ENCODE assay signal across 1 cellular context in the genomic region with DNA sequence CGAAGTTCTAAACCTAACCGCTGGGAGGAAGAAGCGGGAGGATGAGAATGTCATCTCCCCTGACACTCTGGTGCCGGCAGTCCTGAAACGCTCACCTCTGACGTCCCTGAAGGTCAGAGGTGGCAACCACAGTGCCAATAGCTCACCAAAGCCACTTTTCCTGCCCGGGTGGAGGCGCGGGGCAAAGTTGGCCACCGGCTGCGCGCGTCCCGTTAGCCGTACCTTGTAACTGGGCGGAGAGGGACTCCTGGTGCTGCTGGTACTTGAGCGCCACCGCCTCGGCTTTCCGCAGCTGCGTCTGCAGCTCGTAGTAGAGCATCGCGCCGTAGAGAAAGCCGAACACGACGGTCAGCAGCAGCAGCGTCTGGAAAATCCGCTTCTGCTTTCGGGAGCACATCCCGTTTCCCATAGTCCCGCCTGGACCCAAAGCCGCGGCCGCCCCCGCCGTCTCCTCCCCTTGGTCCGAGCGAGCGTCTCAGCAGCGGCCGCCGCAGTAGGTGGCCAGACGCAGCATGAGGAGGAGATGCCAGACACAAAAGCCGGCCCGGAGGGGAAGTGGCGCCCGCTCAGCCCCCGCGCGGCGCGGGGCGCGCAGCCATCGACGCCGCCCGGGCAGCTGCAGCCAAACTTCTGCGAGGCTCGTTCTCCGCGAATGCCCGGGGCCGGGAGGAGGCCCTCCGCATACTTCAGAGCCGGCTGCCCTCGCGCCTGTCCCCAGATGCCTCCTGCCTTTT.
A peak's percentile ranks its signal among the peaks of the same experiment; 100 is the strongest.
TF ChIP-seq lines count a peak whose summit lies in the region.

No MANE protein-coding gene starts in this region.

TF ChIP-seq in HepG2, 621 proteins besides CTCF, POLR2A, EP300 and RAD21 (continued from another document and continues in another):
- TF ChIP-seq, protein P1, sequence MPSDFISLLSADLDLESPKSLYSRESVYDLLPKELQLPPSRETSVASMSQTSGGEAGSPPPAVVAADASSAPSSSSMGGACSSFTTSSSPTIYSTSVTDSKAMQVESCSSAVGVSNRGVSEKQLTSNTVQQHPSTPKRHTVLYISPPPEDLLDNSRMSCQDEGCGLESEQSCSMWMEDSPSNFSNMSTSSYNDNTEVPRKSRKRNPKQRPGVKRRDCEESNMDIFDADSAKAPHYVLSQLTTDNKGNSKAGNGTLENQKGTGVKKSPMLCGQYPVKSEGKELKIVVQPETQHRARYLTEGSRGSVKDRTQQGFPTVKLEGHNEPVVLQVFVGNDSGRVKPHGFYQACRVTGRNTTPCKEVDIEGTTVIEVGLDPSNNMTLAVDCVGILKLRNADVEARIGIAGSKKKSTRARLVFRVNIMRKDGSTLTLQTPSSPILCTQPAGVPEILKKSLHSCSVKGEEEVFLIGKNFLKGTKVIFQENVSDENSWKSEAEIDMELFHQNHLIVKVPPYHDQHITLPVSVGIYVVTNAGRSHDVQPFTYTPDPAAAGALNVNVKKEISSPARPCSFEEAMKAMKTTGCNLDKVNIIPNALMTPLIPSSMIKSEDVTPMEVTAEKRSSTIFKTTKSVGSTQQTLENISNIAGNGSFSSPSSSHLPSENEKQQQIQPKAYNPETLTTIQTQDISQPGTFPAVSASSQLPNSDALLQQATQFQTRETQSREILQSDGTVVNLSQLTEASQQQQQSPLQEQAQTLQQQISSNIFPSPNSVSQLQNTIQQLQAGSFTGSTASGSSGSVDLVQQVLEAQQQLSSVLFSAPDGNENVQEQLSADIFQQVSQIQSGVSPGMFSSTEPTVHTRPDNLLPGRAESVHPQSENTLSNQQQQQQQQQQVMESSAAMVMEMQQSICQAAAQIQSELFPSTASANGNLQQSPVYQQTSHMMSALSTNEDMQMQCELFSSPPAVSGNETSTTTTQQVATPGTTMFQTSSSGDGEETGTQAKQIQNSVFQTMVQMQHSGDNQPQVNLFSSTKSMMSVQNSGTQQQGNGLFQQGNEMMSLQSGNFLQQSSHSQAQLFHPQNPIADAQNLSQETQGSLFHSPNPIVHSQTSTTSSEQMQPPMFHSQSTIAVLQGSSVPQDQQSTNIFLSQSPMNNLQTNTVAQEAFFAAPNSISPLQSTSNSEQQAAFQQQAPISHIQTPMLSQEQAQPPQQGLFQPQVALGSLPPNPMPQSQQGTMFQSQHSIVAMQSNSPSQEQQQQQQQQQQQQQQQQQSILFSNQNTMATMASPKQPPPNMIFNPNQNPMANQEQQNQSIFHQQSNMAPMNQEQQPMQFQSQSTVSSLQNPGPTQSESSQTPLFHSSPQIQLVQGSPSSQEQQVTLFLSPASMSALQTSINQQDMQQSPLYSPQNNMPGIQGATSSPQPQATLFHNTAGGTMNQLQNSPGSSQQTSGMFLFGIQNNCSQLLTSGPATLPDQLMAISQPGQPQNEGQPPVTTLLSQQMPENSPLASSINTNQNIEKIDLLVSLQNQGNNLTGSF (CRISPR knock-in tag; IDR thresholded peaks at IDR 0.05): no peak
- TF ChIP-seq MIXL1 (CRISPR knock-in tag; IDR thresholded peaks at IDR 0.05): no peak
- TF ChIP-seq, protein P2, sequence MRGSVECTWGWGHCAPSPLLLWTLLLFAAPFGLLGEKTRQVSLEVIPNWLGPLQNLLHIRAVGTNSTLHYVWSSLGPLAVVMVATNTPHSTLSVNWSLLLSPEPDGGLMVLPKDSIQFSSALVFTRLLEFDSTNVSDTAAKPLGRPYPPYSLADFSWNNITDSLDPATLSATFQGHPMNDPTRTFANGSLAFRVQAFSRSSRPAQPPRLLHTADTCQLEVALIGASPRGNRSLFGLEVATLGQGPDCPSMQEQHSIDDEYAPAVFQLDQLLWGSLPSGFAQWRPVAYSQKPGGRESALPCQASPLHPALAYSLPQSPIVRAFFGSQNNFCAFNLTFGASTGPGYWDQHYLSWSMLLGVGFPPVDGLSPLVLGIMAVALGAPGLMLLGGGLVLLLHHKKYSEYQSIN (CRISPR knock-in tag; IDR thresholded peaks at IDR 0.05; ENCODE audit: borderline replicate concordance): no peak
- TF ChIP-seq, protein P3, sequence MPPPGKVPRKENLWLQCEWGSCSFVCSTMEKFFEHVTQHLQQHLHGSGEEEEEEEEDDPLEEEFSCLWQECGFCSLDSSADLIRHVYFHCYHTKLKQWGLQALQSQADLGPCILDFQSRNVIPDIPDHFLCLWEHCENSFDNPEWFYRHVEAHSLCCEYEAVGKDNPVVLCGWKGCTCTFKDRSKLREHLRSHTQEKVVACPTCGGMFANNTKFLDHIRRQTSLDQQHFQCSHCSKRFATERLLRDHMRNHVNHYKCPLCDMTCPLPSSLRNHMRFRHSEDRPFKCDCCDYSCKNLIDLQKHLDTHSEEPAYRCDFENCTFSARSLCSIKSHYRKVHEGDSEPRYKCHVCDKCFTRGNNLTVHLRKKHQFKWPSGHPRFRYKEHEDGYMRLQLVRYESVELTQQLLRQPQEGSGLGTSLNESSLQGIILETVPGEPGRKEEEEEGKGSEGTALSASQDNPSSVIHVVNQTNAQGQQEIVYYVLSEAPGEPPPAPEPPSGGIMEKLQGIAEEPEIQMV (CRISPR knock-in tag; IDR thresholded peaks at IDR 0.05; ENCODE audit: low read depth): 0 out of 2 replicates have a peak, but pooled peaks have one; percentile 25
- TF ChIP-seq ZNF543 (CRISPR knock-in tag; IDR thresholded peaks at IDR 0.05): peak; percentile 23; the same call in 1 of the 2 replicates
- TF ChIP-seq PTBP1 (IDR thresholded peaks at IDR 0.05; ENCODE audit: low read depth, low read length, poor library complexity, severe bottlenecking): peak; percentile 39
- TF ChIP-seq, protein P4, sequence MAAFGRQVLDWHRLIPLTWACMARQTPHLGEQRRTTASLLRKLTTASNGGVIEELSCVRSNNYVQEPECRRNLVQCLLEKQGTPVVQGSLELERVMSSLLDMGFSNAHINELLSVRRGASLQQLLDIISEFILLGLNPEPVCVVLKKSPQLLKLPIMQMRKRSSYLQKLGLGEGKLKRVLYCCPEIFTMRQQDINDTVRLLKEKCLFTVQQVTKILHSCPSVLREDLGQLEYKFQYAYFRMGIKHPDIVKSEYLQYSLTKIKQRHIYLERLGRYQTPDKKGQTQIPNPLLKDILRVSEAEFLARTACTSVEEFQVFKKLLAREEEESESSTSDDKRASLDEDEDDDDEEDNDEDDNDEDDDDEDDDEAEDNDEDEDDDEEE (CRISPR knock-in tag; IDR thresholded peaks at IDR 0.05): no peak
- TF ChIP-seq ZNF382 (CRISPR knock-in tag; IDR thresholded peaks at IDR 0.05; ENCODE audit: borderline replicate concordance): no peak
- TF ChIP-seq SAP130 (CRISPR knock-in tag; IDR thresholded peaks at IDR 0.05; ENCODE audit: low read depth): peak; percentile 74
- TF ChIP-seq, protein P5, sequence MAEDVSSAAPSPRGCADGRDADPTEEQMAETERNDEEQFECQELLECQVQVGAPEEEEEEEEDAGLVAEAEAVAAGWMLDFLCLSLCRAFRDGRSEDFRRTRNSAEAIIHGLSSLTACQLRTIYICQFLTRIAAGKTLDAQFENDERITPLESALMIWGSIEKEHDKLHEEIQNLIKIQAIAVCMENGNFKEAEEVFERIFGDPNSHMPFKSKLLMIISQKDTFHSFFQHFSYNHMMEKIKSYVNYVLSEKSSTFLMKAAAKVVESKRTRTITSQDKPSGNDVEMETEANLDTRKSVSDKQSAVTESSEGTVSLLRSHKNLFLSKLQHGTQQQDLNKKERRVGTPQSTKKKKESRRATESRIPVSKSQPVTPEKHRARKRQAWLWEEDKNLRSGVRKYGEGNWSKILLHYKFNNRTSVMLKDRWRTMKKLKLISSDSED (CRISPR knock-in tag; IDR thresholded peaks at IDR 0.05): no peak
- TF ChIP-seq ZNF260 (CRISPR knock-in tag; IDR thresholded peaks at IDR 0.05; ENCODE audit: borderline replicate concordance, low read depth): no peak
- TF ChIP-seq, protein P6, sequence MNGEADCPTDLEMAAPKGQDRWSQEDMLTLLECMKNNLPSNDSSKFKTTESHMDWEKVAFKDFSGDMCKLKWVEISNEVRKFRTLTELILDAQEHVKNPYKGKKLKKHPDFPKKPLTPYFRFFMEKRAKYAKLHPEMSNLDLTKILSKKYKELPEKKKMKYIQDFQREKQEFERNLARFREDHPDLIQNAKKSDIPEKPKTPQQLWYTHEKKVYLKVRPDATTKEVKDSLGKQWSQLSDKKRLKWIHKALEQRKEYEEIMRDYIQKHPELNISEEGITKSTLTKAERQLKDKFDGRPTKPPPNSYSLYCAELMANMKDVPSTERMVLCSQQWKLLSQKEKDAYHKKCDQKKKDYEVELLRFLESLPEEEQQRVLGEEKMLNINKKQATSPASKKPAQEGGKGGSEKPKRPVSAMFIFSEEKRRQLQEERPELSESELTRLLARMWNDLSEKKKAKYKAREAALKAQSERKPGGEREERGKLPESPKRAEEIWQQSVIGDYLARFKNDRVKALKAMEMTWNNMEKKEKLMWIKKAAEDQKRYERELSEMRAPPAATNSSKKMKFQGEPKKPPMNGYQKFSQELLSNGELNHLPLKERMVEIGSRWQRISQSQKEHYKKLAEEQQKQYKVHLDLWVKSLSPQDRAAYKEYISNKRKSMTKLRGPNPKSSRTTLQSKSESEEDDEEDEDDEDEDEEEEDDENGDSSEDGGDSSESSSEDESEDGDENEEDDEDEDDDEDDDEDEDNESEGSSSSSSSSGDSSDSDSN (CRISPR knock-in tag; IDR thresholded peaks at IDR 0.05): peak; percentile 64
- TF ChIP-seq, protein P7, sequence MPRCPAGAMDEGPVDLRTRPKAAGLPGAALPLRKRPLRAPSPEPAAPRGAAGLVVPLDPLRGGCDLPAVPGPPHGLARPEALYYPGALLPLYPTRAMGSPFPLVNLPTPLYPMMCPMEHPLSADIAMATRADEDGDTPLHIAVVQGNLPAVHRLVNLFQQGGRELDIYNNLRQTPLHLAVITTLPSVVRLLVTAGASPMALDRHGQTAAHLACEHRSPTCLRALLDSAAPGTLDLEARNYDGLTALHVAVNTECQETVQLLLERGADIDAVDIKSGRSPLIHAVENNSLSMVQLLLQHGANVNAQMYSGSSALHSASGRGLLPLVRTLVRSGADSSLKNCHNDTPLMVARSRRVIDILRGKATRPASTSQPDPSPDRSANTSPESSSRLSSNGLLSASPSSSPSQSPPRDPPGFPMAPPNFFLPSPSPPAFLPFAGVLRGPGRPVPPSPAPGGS (CRISPR knock-in tag; IDR thresholded peaks at IDR 0.05): no peak
- no peak for TF ChIP-seq TCF7L2 (IDR thresholded peaks at IDR 0.05; ENCODE audit: low read depth, low read length)
- TF ChIP-seq CHD4 (IDR thresholded peaks at IDR 0.05; ENCODE audit: borderline replicate concordance, low read length): no peak
- TF ChIP-seq, protein P8, sequence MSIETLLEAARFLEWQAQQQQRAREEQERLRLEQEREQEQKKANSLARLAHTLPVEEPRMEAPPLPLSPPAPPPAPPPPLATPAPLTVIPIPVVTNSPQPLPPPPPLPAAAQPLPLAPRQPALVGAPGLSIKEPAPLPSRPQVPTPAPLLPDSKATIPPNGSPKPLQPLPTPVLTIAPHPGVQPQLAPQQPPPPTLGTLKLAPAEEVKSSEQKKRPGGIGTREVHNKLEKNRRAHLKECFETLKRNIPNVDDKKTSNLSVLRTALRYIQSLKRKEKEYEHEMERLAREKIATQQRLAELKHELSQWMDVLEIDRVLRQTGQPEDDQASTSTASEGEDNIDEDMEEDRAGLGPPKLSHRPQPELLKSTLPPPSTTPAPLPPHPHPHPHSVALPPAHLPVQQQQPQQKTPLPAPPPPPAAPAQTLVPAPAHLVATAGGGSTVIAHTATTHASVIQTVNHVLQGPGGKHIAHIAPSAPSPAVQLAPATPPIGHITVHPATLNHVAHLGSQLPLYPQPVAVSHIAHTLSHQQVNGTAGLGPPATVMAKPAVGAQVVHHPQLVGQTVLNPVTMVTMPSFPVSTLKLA (IDR thresholded peaks at IDR 0.05): no peak
- TF ChIP-seq, protein P9, sequence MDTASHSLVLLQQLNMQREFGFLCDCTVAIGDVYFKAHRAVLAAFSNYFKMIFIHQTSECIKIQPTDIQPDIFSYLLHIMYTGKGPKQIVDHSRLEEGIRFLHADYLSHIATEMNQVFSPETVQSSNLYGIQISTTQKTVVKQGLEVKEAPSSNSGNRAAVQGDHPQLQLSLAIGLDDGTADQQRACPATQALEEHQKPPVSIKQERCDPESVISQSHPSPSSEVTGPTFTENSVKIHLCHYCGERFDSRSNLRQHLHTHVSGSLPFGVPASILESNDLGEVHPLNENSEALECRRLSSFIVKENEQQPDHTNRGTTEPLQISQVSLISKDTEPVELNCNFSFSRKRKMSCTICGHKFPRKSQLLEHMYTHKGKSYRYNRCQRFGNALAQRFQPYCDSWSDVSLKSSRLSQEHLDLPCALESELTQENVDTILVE (CRISPR knock-in tag; IDR thresholded peaks at IDR 0.05): no peak
- TF ChIP-seq, protein P10, sequence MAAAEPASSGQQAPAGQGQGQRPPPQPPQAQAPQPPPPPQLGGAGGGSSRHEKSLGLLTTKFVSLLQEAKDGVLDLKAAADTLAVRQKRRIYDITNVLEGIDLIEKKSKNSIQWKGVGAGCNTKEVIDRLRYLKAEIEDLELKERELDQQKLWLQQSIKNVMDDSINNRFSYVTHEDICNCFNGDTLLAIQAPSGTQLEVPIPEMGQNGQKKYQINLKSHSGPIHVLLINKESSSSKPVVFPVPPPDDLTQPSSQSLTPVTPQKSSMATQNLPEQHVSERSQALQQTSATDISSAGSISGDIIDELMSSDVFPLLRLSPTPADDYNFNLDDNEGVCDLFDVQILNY (CRISPR knock-in tag; conservative IDR thresholded peaks at IDR 0.05): no peak
- TF ChIP-seq, protein P11, sequence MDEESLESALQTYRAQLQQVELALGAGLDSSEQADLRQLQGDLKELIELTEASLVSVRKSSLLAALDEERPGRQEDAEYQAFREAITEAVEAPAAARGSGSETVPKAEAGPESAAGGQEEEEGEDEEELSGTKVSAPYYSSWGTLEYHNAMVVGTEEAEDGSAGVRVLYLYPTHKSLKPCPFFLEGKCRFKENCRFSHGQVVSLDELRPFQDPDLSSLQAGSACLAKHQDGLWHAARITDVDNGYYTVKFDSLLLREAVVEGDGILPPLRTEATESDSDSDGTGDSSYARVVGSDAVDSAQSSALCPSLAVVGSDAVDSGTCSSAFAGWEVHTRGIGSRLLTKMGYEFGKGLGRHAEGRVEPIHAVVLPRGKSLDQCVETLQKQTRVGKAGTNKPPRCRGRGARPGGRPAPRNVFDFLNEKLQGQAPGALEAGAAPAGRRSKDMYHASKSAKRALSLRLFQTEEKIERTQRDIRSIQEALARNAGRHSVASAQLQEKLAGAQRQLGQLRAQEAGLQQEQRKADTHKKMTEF (CRISPR knock-in tag; IDR thresholded peaks at IDR 0.05): no peak; the same call in 1 of the 2 replicates
- TF ChIP-seq, protein P12, sequence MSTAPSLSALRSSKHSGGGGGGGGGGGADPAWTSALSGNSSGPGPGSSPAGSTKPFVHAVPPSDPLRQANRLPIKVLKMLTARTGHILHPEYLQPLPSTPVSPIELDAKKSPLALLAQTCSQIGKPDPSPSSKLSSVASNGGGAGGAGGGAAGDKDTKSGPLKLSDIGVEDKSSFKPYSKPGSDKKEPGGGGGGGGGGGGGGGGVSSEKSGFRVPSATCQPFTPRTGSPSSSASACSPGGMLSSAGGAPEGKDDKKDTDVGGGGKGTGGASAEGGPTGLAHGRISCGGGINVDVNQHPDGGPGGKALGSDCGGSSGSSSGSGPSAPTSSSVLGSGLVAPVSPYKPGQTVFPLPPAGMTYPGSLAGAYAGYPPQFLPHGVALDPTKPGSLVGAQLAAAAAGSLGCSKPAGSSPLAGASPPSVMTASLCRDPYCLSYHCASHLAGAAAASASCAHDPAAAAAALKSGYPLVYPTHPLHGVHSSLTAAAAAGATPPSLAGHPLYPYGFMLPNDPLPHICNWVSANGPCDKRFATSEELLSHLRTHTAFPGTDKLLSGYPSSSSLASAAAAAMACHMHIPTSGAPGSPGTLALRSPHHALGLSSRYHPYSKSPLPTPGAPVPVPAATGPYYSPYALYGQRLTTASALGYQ (CRISPR knock-in tag; IDR thresholded peaks at IDR 0.05): no peak; the same call in 1 of the 2 replicates
- no peak for TF ChIP-seq ZNF20 (CRISPR knock-in tag; IDR thresholded peaks at IDR 0.05)
- no peak for TF ChIP-seq ZNF33B (CRISPR knock-in tag; IDR thresholded peaks at IDR 0.05)
- TF ChIP-seq KDM2A (CRISPR knock-in tag; IDR thresholded peaks at IDR 0.05; ENCODE audit: borderline replicate concordance, low read depth): peak; percentile 45; the same call in 1 of the 2 replicates
- no peak for TF ChIP-seq ZNF337 (CRISPR knock-in tag; IDR thresholded peaks at IDR 0.05; ENCODE audit: borderline replicate concordance, low read depth)
